In genomic region chr5:77143998-77144836, GRCh38 we compare ENCODE assay signal across 8 cellular contexts. TPM values are rescaled to one million over a fixed set of nuclear protein-coding genes. Genes with fewer than 3 reads are reported as not detected.
A peak's percentile ranks its signal among the peaks of the same experiment; 100 is the strongest.
DNase-seq lines count a peak whose midpoint lies in the region; ATAC-seq, FAIRE-seq and TF ChIP-seq lines count a peak whose summit lies in the region.

No MANE protein-coding gene starts in this region.

- intact Hi-C loops in pancreas (cut with DNase I), result loop anchor here in 1 of 3 donors (10.0 kb wide), 1 partner anchor 351 kb away; the partner anchor contains the start of gene WDR41

- WGBS in pancreas, 2 donors, result 40 to 46% methylated on average over 14 of the region's 14 CpGs
- 46 to 51% methylated on average over 14 of the region's 14 CpGs for WGBS in upper lobe of left lung, 2 donors

- H3K27me3 ChIP-seq in SJSA1 (replicated peaks), result no peaks in the 10 kb centered on the region
- H3K27me3 ChIP-seq in pancreas, result no peaks in the 10 kb centered on the region
- H3K27me3 ChIP-seq in upper lobe of left lung, result no peaks in the 10 kb centered on the region

- TF ChIP-seq CTCF in pancreas (IDR thresholded peaks at IDR 0.05), result peak; percentile 52 to 79 (median 73)
- peak; percentile 31 to 82 (median 69) for TF ChIP-seq CTCF in upper lobe of left lung (IDR thresholded peaks at IDR 0.05)

- H3K27ac ChIP-seq in SJSA1 (no peak overlapping the region), pancreas (no peak overlapping the region), upper lobe of left lung (no peak overlapping the region)

- peak; percentile 64 for FAIRE-seq in pancreas (lab: Jason Lieb, UNC)

- H3K4me1 ChIP-seq in SJSA1 (replicated peaks) (peaks cover 7% of the 10 kb centered on the region), pancreas (no peaks in the 10 kb centered on the region), upper lobe of left lung (peaks cover 0 to 7% (median 0%) of the 10 kb centered on the region in 4 donors)

- no peak overlapping the region for H3K4me3 ChIP-seq in Jurkat, Clone E6-1 (ENCODE audit: low read length)
- H3K4me3 ChIP-seq in SJSA1 (no peak overlapping the region), pancreas (no peak overlapping the region), upper lobe of left lung (no peak overlapping the region)

- H3K9me3 ChIP-seq in SJSA1 (replicated peaks) (no peaks in the 10 kb centered on the region), pancreas (no peaks in the 10 kb centered on the region), upper lobe of left lung (no peaks in the 10 kb centered on the region)

- TF ChIP-seq POLR2A in upper lobe of left lung (IDR thresholded peaks at IDR 0.05), result no peak

- ATAC-seq in pancreas (peak; percentile 75 to 99 (median 97)), upper lobe of left lung (ENCODE audit: low FRiP score in 2 of 2) (peak; percentile 75 to 91), HG03354 (IDR thresholded peaks at IDR 0.05; ENCODE audit: poor library complexity, severe bottlenecking, unreplicated experiment) (no peak)

- DNase-seq in GM04503 (ENCODE audit: low read depth) (peak; percentile 13), SJSA1 (ENCODE audit: low read depth in 1 of 2, low spot score in 2 of 2) (peak; percentile 31 to 69), germinal center (ENCODE audit: low spot score) (peak; percentile 42), pancreas (peak; percentile 55 to 79 (median 72)), upper lobe of left lung (peak in 1 of 2 donors; percentile 79)
- DNase-seq in Jurkat, Clone E6-1 (ENCODE audit: low read depth, low spot score), result peak; percentile 18
- DNase-seq in activated gamma-delta T cell treated with anti-CD3 and anti-CD28 coated beads, Interleukin-2, amount 50 U/mL, for 16 hours (ENCODE audit: low read depth), result peak; percentile 36

- H3K36me3 ChIP-seq in SJSA1 (no peaks in the 10 kb centered on the region), pancreas (no peaks in the 10 kb centered on the region), upper lobe of left lung (no peaks in the 10 kb centered on the region)

- no peak for TF ChIP-seq EP300 in upper lobe of left lung (IDR thresholded peaks at IDR 0.05)

RNA-seq across cellular contexts. Expression of gene ZBED3, which starts 57.1 kb away (rescaled TPM):
- 12.3 TPM for polyA plus RNA-seq in Jurkat, Clone E6-1 (2012; ENCODE audit: insufficient read depth, insufficient read length)
- total RNA-seq in SJSA1 (2014; rRNA removed; shearing (Covaris generic)), result 0.09 and 0.29 TPM in 2 replicates
- total RNA-seq in pancreas, result 10 to 100 TPM in 4 of 6 donors, 1 to 10 TPM in 2; 7.3 to 20.8 (median 11.0) TPM
- polyA plus RNA-seq in pancreas, result 1 to 10 TPM; 4.2 to 6.7 TPM
- total RNA-seq in upper lobe of left lung, result 10 to 100 TPM in 4 of 6 donors, 1 to 10 TPM in 2; 8.1 to 32.1 (median 17.0) TPM
